ENCODE assay signal across 8 cellular contexts in the genomic region with DNA sequence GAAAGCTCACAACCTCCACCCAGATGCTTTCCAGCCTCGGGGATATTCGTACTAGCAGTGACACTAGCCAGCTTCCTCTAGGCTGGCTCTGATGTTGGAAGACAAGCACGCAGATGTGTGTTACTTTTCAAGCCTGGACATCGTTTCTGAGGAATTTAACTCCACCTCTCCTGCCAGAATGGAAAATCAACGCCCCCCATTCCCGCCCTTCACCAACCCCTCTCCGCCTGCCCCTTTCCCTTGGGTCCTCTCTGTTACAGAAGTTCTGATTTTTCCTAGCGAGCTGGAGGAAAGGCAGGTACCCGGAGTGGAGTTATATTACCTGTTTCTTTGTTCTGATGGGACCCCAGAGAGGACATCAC. TPM values are rescaled to one million over a fixed set of nuclear protein-coding genes. Genes with fewer than 3 reads are reported as not detected.
A peak's percentile ranks its signal among the peaks of the same experiment; 100 is the strongest.
DNase-seq lines count a peak whose midpoint lies in the region; ATAC-seq and TF ChIP-seq lines count a peak whose summit lies in the region.

No MANE protein-coding gene starts in this region.

- H3K27me3 Mint-ChIP-seq in GM23338 (ENCODE audit: insufficient read depth, low read depth, poor library complexity) = peaks cover 14% of the 10 kb centered on the region
- H3K27me3 Mint-ChIP-seq in T-helper 17 cell = no peaks in the 10 kb centered on the region

- peaks cover 39% of the 10 kb centered on the region for H3K4me1 Mint-ChIP-seq in GM23338
- peaks cover 42% of the 10 kb centered on the region for H3K4me1 Mint-ChIP-seq in T-helper 17 cell

- TF ChIP-seq CTCF in GM23338 (conservative IDR thresholded peaks at IDR 0.05; ENCODE audit: low read depth in 2 of 2) = no peak
- no peak for TF ChIP-seq CTCF in colonic mucosa (IDR thresholded peaks at IDR 0.05)
- no peak for TF ChIP-seq CTCF in GM10266 (IDR thresholded peaks at IDR 0.05; ENCODE audit: control insufficient read depth, insufficient read depth, low read depth, missing control alignments)

- peak overlapping the region; percentile 91 for H2AFZ ChIP-seq in GM23338

- H3K27ac ChIP-seq in GM23338 (ENCODE audit: low read depth) (peak overlapping the region; percentile 37; the same call in 1 of the 2 replicates), colonic mucosa (peak overlapping the region; percentile 77)

- H3K36me3 Mint-ChIP-seq in GM23338 (ENCODE audit: low read depth) (no peaks in the 10 kb centered on the region; the same call in 2 of the 3 replicates), T-helper 17 cell (ENCODE audit: low read depth) (peaks cover 3% of the 10 kb centered on the region)

- H3K9me2 ChIP-seq in GM23338 (ENCODE audit: insufficient read depth) = no peaks in the 10 kb centered on the region

- H4K20me1 ChIP-seq in GM23338 (replicated peaks; ENCODE audit: insufficient read depth) = no peaks in the 10 kb centered on the region; the same call in 1 of the 2 replicates

- H3K27me3 ChIP-seq in GM23338 (ENCODE audit: insufficient read depth) (peaks cover 13% of the 10 kb centered on the region), colonic mucosa (no peaks in the 10 kb centered on the region)

- DNase-seq in DMS53 (lab: John Stamatoyannopoulos, UW) = peak; percentile 68
- peak; percentile 56 for DNase-seq in GM23338 (ENCODE audit: low spot score)
- peak; percentile 84 for DNase-seq in NCI-H1092 treated with DMSO at 0.1 percent for 48 hours (lab: John Stamatoyannopoulos, UW)
- DNase-seq in T-helper 17 cell = no peak
- DNase-seq in colonic mucosa = peak; percentile 43
- DNase-seq in kidney tubule cell (ENCODE audit: low spot score) = peak; percentile 57
- DNase-seq in stimulated activated naive CD8-positive, alpha-beta T cell treated with anti-CD3 and anti-CD28 coated beads, Interleukin-15, Interleukin-2, amounts not matched to agents 100 U/mL and 50 U/mL, for 24 hours = peak; percentile 33
- no peak for DNase-seq in GM10266 (ENCODE audit: extremely low spot score)

- no peaks in the 10 kb centered on the region; the same call in 2 of the 3 replicates for H3K9me3 Mint-ChIP-seq in GM23338

- H3K79me2 ChIP-seq in GM23338 (replicated peaks; ENCODE audit: insufficient read depth) = no peaks in the 10 kb centered on the region; the same call in 1 of the 2 replicates

- no peaks in the 10 kb centered on the region for H3K36me3 ChIP-seq in GM23338 (ENCODE audit: insufficient read depth)
- H3K36me3 ChIP-seq in colonic mucosa = no peaks in the 10 kb centered on the region

- H3K9ac ChIP-seq in colonic mucosa (ENCODE audit: low read depth in 2 of 2, low read length in 2 of 2) = peak overlapping the region; percentile 66 to 80

- peak; percentile 34 for ATAC-seq in GM23338
- ATAC-seq in T-helper 17 cell = peak; percentile 28
- ATAC-seq in stimulated activated naive CD8-positive, alpha-beta T cell treated with anti-CD3 and anti-CD28 coated beads, Interleukin-15, Interleukin-2, amounts not matched to agents 100 U/mL and 50 U/mL, for 24 hours = no peak

- no peaks in the 10 kb centered on the region for H3F3A ChIP-seq in GM23338 (replicated peaks; ENCODE audit: low read depth)

- H3K4me1 ChIP-seq in GM23338 (ENCODE audit: insufficient read depth) = peaks cover 23% of the 10 kb centered on the region
- H3K4me1 ChIP-seq in colonic mucosa = peaks cover 4% of the 10 kb centered on the region

- H3K27ac Mint-ChIP-seq in GM23338 = peak overlapping the region; percentile 86
- peak overlapping the region; percentile 98 for H3K27ac Mint-ChIP-seq in T-helper 17 cell

- H3K9me3 ChIP-seq in T-helper 17 cell (ENCODE audit: control insufficient read depth, low read length, poor library complexity, severe bottlenecking) (no peaks in the 10 kb centered on the region), colonic mucosa (no peaks in the 10 kb centered on the region)

- peak overlapping the region; percentile 70 for H3K4me3 ChIP-seq in GM23338
- peak overlapping the region; percentile 67 for H3K4me3 ChIP-seq in colonic mucosa

- peak overlapping the region; percentile 90 for H3K4me2 ChIP-seq in GM23338

- intact Hi-C loops in colonic mucosa (cut with DNase I) = loop anchor here (5.0 kb wide), 1 partner anchor 45 kb away; a partner anchor contains a TSS

- H3K4me3 Mint-ChIP-seq in GM23338 (peak overlapping the region; percentile 74), T-helper 17 cell (peak overlapping the region; percentile 99)

TF ChIP-seq in GM23338, 12 proteins besides CTCF, POLR2A, EP300 and RAD21:
- no peak for TF ChIP-seq CREB1 (CRISPR knock-in tag; IDR thresholded peaks at IDR 0.05; ENCODE audit: low read depth)

RNA-seq across cellular contexts. Expression of a gene that starts 0.5 kb away (rescaled TPM):
- total RNA-seq in GM23338 (2014; rRNA removed; shearing (Covaris generic)) = 15.9 and 27.3 TPM in 2 replicates
- 7.5 and 10.8 TPM in 2 replicates for polyA plus RNA-seq in GM23338 (2016; fragmentation: Nextera tagmentation; extraction: Ambion mirVana)
- 10 to 100 TPM; 42.6 to 49.5 TPM for total RNA-seq in T-helper 17 cell
- total RNA-seq in colonic mucosa = 100 to 1,000 TPM in 1 of 2 donors, 10 to 100 TPM in 1; 81.3 to 148 TPM

RNA-seq across cellular contexts. Expression of a gene that starts 45.6 kb away (rescaled TPM):
- total RNA-seq in GM23338 (2014; rRNA removed; shearing (Covaris generic)) = 140 and 141 TPM in 2 replicates
- 108 and 113 TPM in 2 replicates for polyA plus RNA-seq in GM23338 (2016; fragmentation: Nextera tagmentation; extraction: Ambion mirVana)
- total RNA-seq in T-helper 17 cell (10 to 100 TPM; 23.7 to 29.4 TPM), colonic mucosa (10 to 100 TPM; 53.1 to 65.6 TPM)

Comparison
In these comparisons a context has a peak if more than half of its experiments do, and no peak if none do; other contexts are left out.
1. DNase-seq: peak in DMS53 (single experiment), GM23338 (single experiment), NCI-H1092 treated with DMSO at 0.1 percent for 48 hours (single experiment), colonic mucosa (single experiment), kidney tubule cell (single experiment) and stimulated activated naive CD8-positive, alpha-beta T cell treated with anti-CD3 and anti-CD28 coated beads, Interleukin-15, Interleukin-2, amounts not matched to agents 100 U/mL and 50 U/mL, for 24 hours (single experiment); none in T-helper 17 cell (0 of 3) and GM10266 (single experiment).